In the genomic region with DNA sequence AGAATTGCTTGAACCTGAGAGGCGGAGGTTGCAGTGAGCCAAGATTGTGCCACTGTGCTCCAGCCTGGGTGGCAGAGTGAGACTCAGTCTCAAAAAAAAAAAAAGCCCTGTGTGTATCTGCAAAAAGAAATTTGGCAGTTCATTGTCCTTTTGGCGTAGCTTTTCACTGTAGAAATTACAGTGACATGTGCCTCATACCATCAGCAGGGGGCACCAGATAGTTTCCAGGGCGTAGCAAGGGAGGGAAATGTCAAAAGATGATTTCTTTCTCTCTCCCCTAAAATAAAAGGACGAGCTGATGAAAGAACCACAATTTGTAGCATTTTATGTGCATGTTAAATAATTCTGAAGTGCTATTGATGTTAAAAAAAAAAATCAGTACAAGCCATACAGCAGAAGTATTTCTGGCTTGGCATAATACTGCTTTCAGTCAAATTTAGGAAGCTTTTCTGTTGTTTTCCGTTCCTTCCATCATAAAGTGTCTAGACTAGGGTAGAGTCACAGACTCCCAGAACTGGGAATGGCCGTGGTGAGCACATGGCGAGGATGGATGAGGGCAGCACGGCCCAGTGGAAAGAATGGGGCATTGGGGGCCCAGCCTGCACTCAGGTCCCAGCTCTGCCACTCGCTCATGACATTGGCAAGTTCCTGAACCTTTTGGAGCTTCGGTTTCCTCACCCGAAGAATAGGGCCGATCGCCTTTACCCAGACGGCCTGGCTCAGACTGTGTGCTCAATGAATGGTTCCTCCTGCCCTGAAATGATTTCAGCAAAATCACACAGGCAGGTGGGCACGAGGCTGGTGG, we compare ENCODE assay signal across 1 cellular context.
TF ChIP-seq lines count a peak whose summit lies in the region.

No MANE protein-coding gene starts in this region.

TF ChIP-seq in K562, 482 proteins besides CTCF, POLR2A, EP300 and RAD21 (continues in another document):
- TF ChIP-seq EWSR1 (IDR thresholded peaks at IDR 0.05; ENCODE audit: borderline replicate concordance, low read depth, partially characterized antibody) (no peak), CEBPG (CRISPR knock-in tag; IDR thresholded peaks at IDR 0.05) (no peak), CEBPG (tag; conservative IDR thresholded peaks at IDR 0.05 in 1 of 2, IDR thresholded peaks at IDR 0.05 in 1 of 2) (no peak), FOXK1 (CRISPR knock-in tag; IDR thresholded peaks at IDR 0.05; ENCODE audit: borderline replicate concordance) (no peak), KAT7 (CRISPR knock-in tag; IDR thresholded peaks at IDR 0.05; ENCODE audit: borderline replicate concordance) (no peak), RB1 (IDR thresholded peaks at IDR 0.05; ENCODE audit: low read depth) (0 out of 2 replicates have a peak, but pooled peaks have one; percentile 9), PCBP1 (IDR thresholded peaks at IDR 0.05; ENCODE audit: low read depth, low read length, poor library complexity, severe bottlenecking) (no peak), HINFP (tag; conservative IDR thresholded peaks at IDR 0.05; ENCODE audit: low read depth) (no peak), RERE (CRISPR knock-in tag; IDR thresholded peaks at IDR 0.05; ENCODE audit: borderline replicate concordance) (no peak), HOXB6 (CRISPR knock-in tag; IDR thresholded peaks at IDR 0.05; ENCODE audit: borderline replicate concordance) (no peak), ELF4 (CRISPR knock-in tag; IDR thresholded peaks at IDR 0.05) (no peak), ZNF140 (CRISPR knock-in tag; IDR thresholded peaks at IDR 0.05) (no peak), MEIS2 (IDR thresholded peaks at IDR 0.05; ENCODE audit: partially characterized antibody) (peak; percentile 57), RBM17 (IDR thresholded peaks at IDR 0.05; ENCODE audit: borderline replicate concordance, low read depth, low read length) (no peak), CCNT2 (IDR thresholded peaks at IDR 0.05; ENCODE audit: borderline replicate concordance, extremely low read depth, insufficient read length, low read depth, low read length) (no peak), ARID2 (IDR thresholded peaks at IDR 0.05) (peak; percentile 72; the same call in 1 of the 2 replicates), ILF3 (IDR thresholded peaks at IDR 0.05; ENCODE audit: borderline replicate concordance) (no peak), SMC3 (conservative IDR thresholded peaks at IDR 0.05; ENCODE audit: insufficient read depth, low read depth, low read length) (peak; percentile 74), PKNOX1 (IDR thresholded peaks at IDR 0.05) (peak; percentile 22; the same call in 1 of the 2 replicates), IRF1 (CRISPR knock-in tag; IDR thresholded peaks at IDR 0.05; ENCODE audit: borderline replicate concordance) (no peak), GATAD2B (IDR thresholded peaks at IDR 0.05; ENCODE audit: borderline replicate concordance) (no peak), MGA (IDR thresholded peaks at IDR 0.05) (no peak), ZFP36 (IDR thresholded peaks at IDR 0.05; ENCODE audit: low read depth, low read length, partially characterized antibody) (no peak), CHD1 (IDR thresholded peaks at IDR 0.05; ENCODE audit: low read length) (no peak), ZNF239 (CRISPR knock-in tag; IDR thresholded peaks at IDR 0.05) (no peak), ZFPM2 (CRISPR knock-in tag; IDR thresholded peaks at IDR 0.05) (no peak), RFX7 (CRISPR knock-in tag; IDR thresholded peaks at IDR 0.05) (no peak), U2AF1 (optimal IDR thresholded peaks at IDR 0.05; ENCODE audit: low read depth, low read length) (no peak)
- TF ChIP-seq, protein P1, sequence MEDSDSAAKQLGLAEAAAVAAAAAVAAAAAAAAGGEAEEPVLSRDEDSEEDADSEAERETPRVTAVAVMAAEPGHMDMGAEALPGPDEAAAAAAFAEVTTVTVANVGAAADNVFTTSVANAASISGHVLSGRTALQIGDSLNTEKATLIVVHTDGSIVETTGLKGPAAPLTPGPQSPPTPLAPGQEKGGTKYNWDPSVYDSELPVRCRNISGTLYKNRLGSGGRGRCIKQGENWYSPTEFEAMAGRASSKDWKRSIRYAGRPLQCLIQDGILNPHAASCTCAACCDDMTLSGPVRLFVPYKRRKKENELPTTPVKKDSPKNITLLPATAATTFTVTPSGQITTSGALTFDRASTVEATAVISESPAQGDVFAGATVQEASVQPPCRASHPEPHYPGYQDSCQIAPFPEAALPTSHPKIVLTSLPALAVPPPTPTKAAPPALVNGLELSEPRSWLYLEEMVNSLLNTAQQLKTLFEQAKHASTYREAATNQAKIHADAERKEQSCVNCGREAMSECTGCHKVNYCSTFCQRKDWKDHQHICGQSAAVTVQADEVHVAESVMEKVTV (CRISPR knock-in tag; IDR thresholded peaks at IDR 0.05): peak; percentile 47; the same call in 1 of the 2 replicates
